Comparison of ENCODE assay signal across 1 cellular context in the genomic region with DNA sequence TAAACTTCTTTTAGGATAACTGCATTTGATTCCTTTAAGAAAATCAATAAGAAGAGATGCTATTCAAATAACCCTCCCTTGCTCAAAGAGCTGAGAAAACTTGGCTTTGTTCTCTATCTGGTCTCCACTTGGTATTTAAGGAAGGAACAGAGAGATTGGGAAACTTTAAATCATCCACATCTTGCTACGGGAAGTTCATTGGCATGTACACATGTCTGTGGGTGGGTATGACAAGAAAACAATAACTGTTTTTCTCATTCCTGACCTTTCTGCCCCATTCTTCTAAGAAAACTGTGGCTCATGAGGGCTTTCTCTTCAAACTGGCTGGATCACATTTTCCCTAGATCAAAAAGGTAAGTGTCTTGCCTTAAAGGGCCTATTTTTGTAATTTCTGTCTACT.
TF ChIP-seq lines count a peak whose summit lies in the region.

No MANE protein-coding gene starts in this region.

TF ChIP-seq in HepG2, 621 proteins besides CTCF, POLR2A, EP300 and RAD21:
- no peak for TF ChIP-seq ZNF510 (CRISPR knock-in tag; IDR thresholded peaks at IDR 0.05; ENCODE audit: low read depth)
- no peak for TF ChIP-seq TBP (CRISPR knock-in tag; IDR thresholded peaks at IDR 0.05)
- TF ChIP-seq FOXC1 (CRISPR knock-in tag; IDR thresholded peaks at IDR 0.05; ENCODE audit: borderline replicate concordance): no peak
- TF ChIP-seq, protein P1, sequence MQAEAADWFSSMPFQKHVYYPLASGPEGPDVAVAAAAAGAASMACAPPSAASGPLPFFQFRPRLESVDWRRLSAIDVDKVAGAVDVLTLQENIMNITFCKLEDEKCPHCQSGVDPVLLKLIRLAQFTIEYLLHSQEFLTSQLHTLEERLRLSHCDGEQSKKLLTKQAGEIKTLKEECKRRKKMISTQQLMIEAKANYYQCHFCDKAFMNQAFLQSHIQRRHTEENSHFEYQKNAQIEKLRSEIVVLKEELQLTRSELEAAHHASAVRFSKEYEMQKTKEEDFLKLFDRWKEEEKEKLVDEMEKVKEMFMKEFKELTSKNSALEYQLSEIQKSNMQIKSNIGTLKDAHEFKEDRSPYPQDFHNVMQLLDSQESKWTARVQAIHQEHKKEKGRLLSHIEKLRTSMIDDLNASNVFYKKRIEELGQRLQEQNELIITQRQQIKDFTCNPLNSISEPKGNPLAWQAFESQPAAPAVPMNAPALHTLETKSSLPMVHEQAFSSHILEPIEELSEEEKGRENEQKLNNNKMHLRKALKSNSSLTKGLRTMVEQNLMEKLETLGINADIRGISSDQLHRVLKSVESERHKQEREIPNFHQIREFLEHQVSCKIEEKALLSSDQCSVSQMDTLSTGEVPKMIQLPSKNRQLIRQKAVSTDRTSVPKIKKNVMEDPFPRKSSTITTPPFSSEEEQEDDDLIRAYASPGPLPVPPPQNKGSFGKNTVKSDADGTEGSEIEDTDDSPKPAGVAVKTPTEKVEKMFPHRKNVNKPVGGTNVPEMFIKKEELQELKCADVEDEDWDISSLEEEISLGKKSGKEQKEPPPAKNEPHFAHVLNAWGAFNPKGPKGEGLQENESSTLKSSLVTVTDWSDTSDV (CRISPR knock-in tag; IDR thresholded peaks at IDR 0.05): no peak
- TF ChIP-seq ZMYM4 (CRISPR knock-in tag; IDR thresholded peaks at IDR 0.05): no peak
- no peak for TF ChIP-seq GZF1 (CRISPR knock-in tag; IDR thresholded peaks at IDR 0.05)
- TF ChIP-seq TCF12 (IDR thresholded peaks at IDR 0.05): no peak
- TF ChIP-seq TCF12 (CRISPR knock-in tag; IDR thresholded peaks at IDR 0.05): no peak
- TF ChIP-seq PHF8 (CRISPR knock-in tag; IDR thresholded peaks at IDR 0.05): no peak
- no peak for TF ChIP-seq RARG (CRISPR knock-in tag; IDR thresholded peaks at IDR 0.05; ENCODE audit: low read depth)
- TF ChIP-seq, protein P2, sequence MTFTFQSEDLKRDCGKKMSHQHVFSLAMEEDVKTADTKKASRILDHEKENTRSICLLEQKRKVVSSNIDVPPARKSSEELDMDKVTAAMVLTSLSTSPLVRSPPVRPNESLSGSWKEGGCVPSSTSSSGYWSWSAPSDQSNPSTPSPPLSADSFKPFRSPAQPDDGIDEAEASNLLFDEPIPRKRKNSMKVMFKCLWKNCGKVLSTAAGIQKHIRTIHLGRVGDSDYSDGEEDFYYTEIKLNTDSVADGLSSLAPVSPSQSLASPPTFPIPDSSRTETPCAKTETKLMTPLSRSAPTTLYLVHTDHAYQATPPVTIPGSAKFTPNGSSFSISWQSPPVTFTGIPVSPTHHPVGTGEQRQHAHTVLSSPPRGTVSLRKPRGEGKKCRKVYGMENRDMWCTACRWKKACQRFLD (CRISPR knock-in tag; IDR thresholded peaks at IDR 0.05; ENCODE audit: borderline replicate concordance): no peak
- TF ChIP-seq, protein P3, sequence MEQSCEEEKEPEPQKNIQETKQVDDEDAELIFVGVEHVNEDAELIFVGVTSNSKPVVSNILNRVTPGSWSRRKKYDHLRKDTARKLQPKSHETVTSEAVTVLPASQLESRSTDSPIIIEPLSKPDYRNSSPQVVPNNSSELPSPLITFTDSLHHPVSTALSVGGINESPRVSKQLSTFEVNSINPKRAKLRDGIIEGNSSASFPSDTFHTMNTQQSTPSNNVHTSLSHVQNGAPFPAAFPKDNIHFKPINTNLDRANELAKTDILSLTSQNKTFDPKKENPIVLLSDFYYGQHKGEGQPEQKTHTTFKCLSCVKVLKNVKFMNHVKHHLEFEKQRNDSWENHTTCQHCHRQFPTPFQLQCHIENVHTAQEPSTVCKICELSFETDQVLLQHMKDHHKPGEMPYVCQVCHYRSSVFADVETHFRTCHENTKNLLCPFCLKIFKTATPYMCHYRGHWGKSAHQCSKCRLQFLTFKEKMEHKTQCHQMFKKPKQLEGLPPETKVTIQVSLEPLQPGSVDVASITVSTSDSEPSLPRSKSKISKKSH (CRISPR knock-in tag; IDR thresholded peaks at IDR 0.05; ENCODE audit: borderline replicate concordance): no peak
- TF ChIP-seq ZKSCAN5 (CRISPR knock-in tag; IDR thresholded peaks at IDR 0.05): no peak
- TF ChIP-seq, protein P4, sequence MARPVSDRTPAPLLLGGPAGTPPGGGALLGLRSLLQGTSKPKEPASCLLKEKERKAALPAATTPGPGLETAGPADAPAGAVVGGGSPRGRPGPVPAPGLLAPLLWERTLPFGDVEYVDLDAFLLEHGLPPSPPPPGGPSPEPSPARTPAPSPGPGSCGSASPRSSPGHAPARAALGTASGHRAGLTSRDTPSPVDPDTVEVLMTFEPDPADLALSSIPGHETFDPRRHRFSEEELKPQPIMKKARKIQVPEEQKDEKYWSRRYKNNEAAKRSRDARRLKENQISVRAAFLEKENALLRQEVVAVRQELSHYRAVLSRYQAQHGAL (CRISPR knock-in tag; IDR thresholded peaks at IDR 0.05; ENCODE audit: not compliant biosample characterization): no peak
- TF ChIP-seq KMT2B (CRISPR knock-in tag; IDR thresholded peaks at IDR 0.05): no peak
- TF ChIP-seq ZNF432 (CRISPR knock-in tag; IDR thresholded peaks at IDR 0.05; ENCODE audit: borderline replicate concordance): no peak
- TF ChIP-seq, protein P5, sequence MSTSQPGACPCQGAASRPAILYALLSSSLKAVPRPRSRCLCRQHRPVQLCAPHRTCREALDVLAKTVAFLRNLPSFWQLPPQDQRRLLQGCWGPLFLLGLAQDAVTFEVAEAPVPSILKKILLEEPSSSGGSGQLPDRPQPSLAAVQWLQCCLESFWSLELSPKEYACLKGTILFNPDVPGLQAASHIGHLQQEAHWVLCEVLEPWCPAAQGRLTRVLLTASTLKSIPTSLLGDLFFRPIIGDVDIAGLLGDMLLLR (CRISPR knock-in tag; IDR thresholded peaks at IDR 0.05): no peak
- no peak for TF ChIP-seq ZSCAN30 (CRISPR knock-in tag; IDR thresholded peaks at IDR 0.05)
- TF ChIP-seq SMAD9 (CRISPR knock-in tag; IDR thresholded peaks at IDR 0.05): no peak
- TF ChIP-seq ZNF253 (CRISPR knock-in tag; IDR thresholded peaks at IDR 0.05; ENCODE audit: borderline replicate concordance): no peak
- no peak for TF ChIP-seq HOXD1 (CRISPR knock-in tag; IDR thresholded peaks at IDR 0.05)
